25 cellular contexts compared by ENCODE assay signal in the genomic region with DNA sequence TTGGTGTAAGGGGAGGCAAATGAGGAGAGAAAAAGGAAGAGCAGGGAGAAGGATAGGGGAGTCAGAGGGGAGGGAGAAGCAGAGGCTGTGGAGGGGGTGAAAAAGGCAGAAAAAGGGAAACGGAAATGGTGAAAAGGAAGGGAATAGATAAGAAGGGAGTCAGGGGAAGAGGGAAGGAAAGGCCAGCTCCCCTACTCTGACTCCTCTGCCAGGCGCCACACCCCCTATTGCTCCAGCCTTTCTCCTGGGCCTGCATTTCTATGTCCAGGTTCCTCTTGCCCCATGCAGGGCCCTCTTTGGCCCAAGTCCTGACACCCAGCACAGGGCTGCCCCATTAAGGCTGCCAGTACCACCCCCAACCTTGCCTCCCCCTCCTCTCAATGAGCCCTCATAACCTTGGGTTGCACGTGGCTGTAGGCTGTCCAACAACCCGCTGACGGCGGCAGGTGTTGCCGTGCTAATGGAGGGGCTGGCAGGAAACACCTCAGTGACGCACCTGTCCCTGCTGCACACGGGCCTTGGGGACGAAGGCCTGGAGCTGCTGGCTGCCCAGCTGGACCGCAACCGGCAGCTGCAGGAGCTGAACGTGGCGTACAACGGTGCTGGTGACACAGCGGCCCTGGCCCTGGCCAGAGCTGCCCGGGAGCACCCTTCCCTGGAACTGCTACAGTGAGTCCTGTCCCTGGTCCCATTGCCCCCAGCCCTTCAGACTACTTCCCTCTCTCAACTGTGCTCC. TPM values are rescaled to one million over a fixed set of nuclear protein-coding genes. Genes with fewer than 3 reads are reported as not detected.
DNase-seq lines count a peak whose midpoint lies in the region; ATAC-seq, FAIRE-seq and TF ChIP-seq lines count a peak whose summit lies in the region.
"Had no signal": no experiment of that assay in that cellular context is flagged by ENCODE, and none has a peak within 500 bp of the region (broad histone marks: within the 10 kb centered on the region; RNA-seq: fewer than 3 reads in every experiment).

No MANE protein-coding gene starts in this region.

- in situ Hi-C loops in KBM-7 (cut with MboI; ENCODE audit: low pct_unique_long_range_greater_than_20kb, low sequenced_read_pairs) (no loop called here), K562 (cut with MboI) (no loop called here)

- H3K9me3 ChIP-seq in K562 (replicated peaks; ENCODE audit: control insufficient read depth, insufficient read depth, low read depth, low read length) = no peaks in the 10 kb centered on the region
- H3K9me3 ChIP-seq: adrenal gland, tibial artery had no signal

- TF ChIP-seq EP300 in K562 (IDR thresholded peaks at IDR 0.05; ENCODE audit: low read length) = no peak

- H3K9me1 ChIP-seq in K562 (ENCODE audit: control insufficient read depth, insufficient read depth, low read length) = no peaks in the 10 kb centered on the region

- intact Hi-C loops in K562 (cut with micrococcal nuclease) = no loop called here

- H2AFZ ChIP-seq in K562 (ENCODE audit: low read depth, low read length) = peak overlapping the region; percentile 65; the same call in 1 of the 2 replicates
- H2AFZ ChIP-seq: GM23248, neural progenitor cell had no signal

- WGBS in K562 (ENCODE audit: insufficient coverage, low coverage, missing lambda C conversion rate) = 59% methylated on average over 11 of the region's 17 CpGs

- H3K27ac ChIP-seq in K562 (ENCODE audit: extremely low read depth, low read depth, low read length) = peak overlapping the region; percentile 22; the same call in 1 of the 3 replicates
- H3K27ac ChIP-seq: adrenal gland, GM23248, neural progenitor cell, tibial artery had no signal

- H3K4me1 Mint-ChIP-seq in naive thymus-derived CD8-positive, alpha-beta T cell = peaks cover 4 to 14% (median 8%) of the 10 kb centered on the region in 4 donors

- CTCF ChIA-PET in K562 (lab: Yijun Ruan, JAX; ENCODE audit: low intra/inter-chr PET ratio) = no interaction called here

- peaks cover 0 to 5% of the 10 kb centered on the region in 2 experiments; a peak in 1 of 5 replicates for H3K27me3 ChIP-seq in K562 (ENCODE audit: control insufficient read depth in 2 of 2, insufficient read depth in 2 of 2, low read length in 2 of 2)
- H3K27me3 ChIP-seq: adrenal gland, neural progenitor cell, tibial artery had no signal

- no peaks in the 10 kb centered on the region for H3K79me2 ChIP-seq in K562 (ENCODE audit: control insufficient read depth, insufficient read depth, low read length)

- H3K9ac ChIP-seq in K562 (ENCODE audit: insufficient read depth in 1 of 2, low read depth in 2 of 2, low read length in 2 of 2) = peak overlapping the region in 1 of 2 experiments; percentile 76; a peak in 1 of 4 replicates
- H3K9ac ChIP-seq: GM23248, neural progenitor cell had no signal

- H3K4me2 ChIP-seq in K562 (ENCODE audit: insufficient read depth, low read length) = peak overlapping the region; percentile 14; the same call in 1 of the 2 replicates
- H3K4me2 ChIP-seq: neural progenitor cell had no signal

- peak; percentile 2 to 5 for DNase-seq in AML-193 (lab: John Stamatoyannopoulos, UW)
- DNase-seq in KBM-7 = peak; percentile 15
- DNase-seq in NCI-H69 (lab: John Stamatoyannopoulos, UW) = peak; percentile 60
- peak in 2 of 4 experiments; percentile 32 to 43 for DNase-seq in K562 (ENCODE audit: extremely low read depth in 1 of 4, low spot score in 3 of 4)
- DNase-seq in HuH-7.5 (ENCODE audit: low spot score) = no peak
- no peak for DNase-seq in AG08395 (ENCODE audit: low spot score)
- DNase-seq in naive thymus-derived CD8-positive, alpha-beta T cell = no peak
- DNase-seq: activated CD4-positive, alpha-beta T cell treated with anti-CD3 and anti-CD28 coated beads for 36 hours; activated CD8-positive, alpha-beta memory T cell treated with anti-CD3 and anti-CD28 coated beads, Interleukin-2, amount 50 U/mL, for 48 hours; activated effector memory CD4-positive, alpha-beta T cell treated with anti-CD3 and anti-CD28 coated beads, Interleukin-2, amount 50 U/mL, for 16 hours; adrenal gland; CD4-positive, alpha-beta memory T cell; dermis blood vessel endothelial cell; DND-41; foreskin melanocyte; GM23248; kidney glomerular epithelial cell; MM.1S; retina; stimulated activated CD4-positive, alpha-beta T cell treated with anti-CD3 and anti-CD28 coated beads, Interleukin-15, amount 100 ng/mL, for 24 hours; stimulated activated naive B cell treated with anti-CD40 and anti-IgM and Interleukin-4, amounts not matched to agents 10 μg/mL and 1 μg/mL and 100 μg/mL, for 72 hours; tibial artery had no signal

- no peak overlapping the region for H3K27ac Mint-ChIP-seq in naive thymus-derived CD8-positive, alpha-beta T cell
- H3K27ac Mint-ChIP-seq: activated CD4-positive, alpha-beta T cell treated with anti-CD3 and anti-CD28 coated beads for 36 hours; mesothelial cell of epicardium; neural progenitor cell; stimulated activated naive B cell treated with anti-CD40 and anti-IgM and Interleukin-4, amounts not matched to agents 10 μg/mL and 1 μg/mL and 100 μg/mL, for 72 hours had no signal

- POLR2A ChIA-PET in K562 (lab: Yijun Ruan, JAX) = interaction anchor here (0.6 to 1.9 kb wide), 4 partner anchors 8 to 71 kb away, joined by 3 to 5 read pairs (median 4); no protein-coding TSS in a partner anchor
- POLR2A ChIA-PET in naive thymus-derived CD8-positive, alpha-beta T cell (lab: Charles Lee) = interaction anchor here (1.0 kb wide), 1 partner anchor 15 kb away, joined by 4 read pairs; no protein-coding TSS in a partner anchor

- no peaks in the 10 kb centered on the region for H3K9me3 Mint-ChIP-seq in naive thymus-derived CD8-positive, alpha-beta T cell
- H3K9me3 Mint-ChIP-seq: mesothelial cell of epicardium, neural progenitor cell had no signal

- H3K4me1 ChIP-seq in K562 (replicated peaks in 1 of 2; ENCODE audit: control insufficient read depth in 2 of 2, insufficient read depth in 2 of 2, low read length in 2 of 2) = peaks cover 17 to 31% of the 10 kb centered on the region in 2 experiments
- H3K4me1 ChIP-seq: neural progenitor cell, tibial artery had no signal

- no peaks in the 10 kb centered on the region for H4K20me1 ChIP-seq in K562 (replicated peaks; ENCODE audit: control insufficient read depth, insufficient read depth, low read length)

- TF ChIP-seq POLR2A in K562 (conservative IDR thresholded peaks at IDR 0.05) = no peak

- H3K4me3 Mint-ChIP-seq in naive thymus-derived CD8-positive, alpha-beta T cell = no peak overlapping the region
- H3K4me3 Mint-ChIP-seq: activated CD4-positive, alpha-beta T cell treated with anti-CD3 and anti-CD28 coated beads for 36 hours; CD4-positive, alpha-beta memory T cell; mesothelial cell of epicardium; neural progenitor cell; stimulated activated naive B cell treated with anti-CD40 and anti-IgM and Interleukin-4, amounts not matched to agents 10 μg/mL and 1 μg/mL and 100 μg/mL, for 72 hours had no signal

- H3K36me3 ChIP-seq in K562 (ENCODE audit: control insufficient read depth, insufficient read depth, low read length) = no peaks in the 10 kb centered on the region
- H3K36me3 ChIP-seq: neural progenitor cell had no signal

- no peak for TF ChIP-seq RAD21 in K562 (CRISPR knock-in tag; conservative IDR thresholded peaks at IDR 0.05 in 1 of 2, IDR thresholded peaks at IDR 0.05 in 1 of 2)

- no peak for FAIRE-seq in K562 (lab: Jason Lieb, UNC)

- no peak for TF ChIP-seq CTCF in K562 (IDR thresholded peaks at IDR 0.05 in 2 of 3, conservative IDR thresholded peaks at IDR 0.05 in 1 of 3; ENCODE audit: insufficient read depth in 2 of 3, low read depth in 1 of 3, low read length in 3 of 3)

- peaks cover 0 to 10% (median 0%) of the 10 kb centered on the region in 3 donors for H3K36me3 Mint-ChIP-seq in naive thymus-derived CD8-positive, alpha-beta T cell
- H3K36me3 Mint-ChIP-seq: neural progenitor cell had no signal

- no TSS peak for BruUV-seq in K562 (replicated peaks; lab: Mats Ljungman, UMichigan)

- H3K4me3 ChIP-seq in K562 = no peak overlapping the region
- H3K4me3 ChIP-seq: adrenal gland, GM23248, neural progenitor cell, tibial artery had no signal

- peak; percentile 57 for ATAC-seq in K562
- ATAC-seq in GM18502 (IDR thresholded peaks at IDR 0.05; ENCODE audit: poor library complexity, unreplicated experiment) = no peak
- no peak for ATAC-seq in naive thymus-derived CD8-positive, alpha-beta T cell
- ATAC-seq: activated CD4-positive, alpha-beta T cell treated with anti-CD3 and anti-CD28 coated beads for 36 hours; stimulated activated naive B cell treated with anti-CD40 and anti-IgM and Interleukin-4, amounts not matched to agents 10 μg/mL and 1 μg/mL and 100 μg/mL, for 72 hours had no signal

- H3K27me3 Mint-ChIP-seq in naive thymus-derived CD8-positive, alpha-beta T cell = peaks cover 0 to 4% (median 0%) of the 10 kb centered on the region in 5 donors
- H3K27me3 Mint-ChIP-seq: activated CD4-positive, alpha-beta T cell treated with anti-CD3 and anti-CD28 coated beads for 36 hours; CD4-positive, alpha-beta memory T cell had no signal

RNA-seq across cellular contexts. Expression of gene NHERF4, which starts 3.4 kb away (rescaled TPM):
- not detected in 2 replicates for total RNA-seq in K562 (2011; cell fraction: chromatin; rRNA removed; ENCODE audit: low replicate concordance)
- total RNA-seq in K562 (2011; cell fraction: nucleolus; rRNA removed) = not detected in 2 replicates
- total RNA-seq in K562 (2011; cell fraction: nucleoplasm; rRNA removed) = not detected in 2 replicates
- total RNA-seq in K562 (2014; rRNA removed) (not detected in 2 replicates), K562 (2014; rRNA removed; fragmentation: Illumina TruSeq; extraction: Trizol) (not detected in 2 replicates), K562 (2015; rRNA removed; fragmentation: Illumina TruSeq; extraction: Trizol) (not detected in 2 replicates), K562 (2021) (not detected in 2 replicates)
- polyA plus RNA-seq in K562 (2011; rRNA removed) (not detected in 2 replicates), K562 (2014; fragmentation: Illumina TruSeq; extraction: Trizol) (not detected in 2 replicates), K562 (2014; fragmentation: Nextera tagmentation; extraction: Ambion mirVana) (not detected), K562 (2014; rRNA removed) (not detected in 2 replicates)
- not detected in 2 replicates for polyA plus RNA-seq in K562 (2011; cell fraction: cytosol; rRNA removed)
- polyA plus RNA-seq in K562 (2011; cell fraction: nucleus; rRNA removed) = not detected in 2 replicates
- polyA plus RNA-seq in K562 (2012) = not detected in 2 replicates
- not detected in 2 replicates for polyA minus RNA-seq in K562 (2011; rRNA and poly(A)+ RNA removed)
- not detected in 2 replicates for polyA minus RNA-seq in K562 (2011; cell fraction: cytosol; rRNA and poly(A)+ RNA removed)
- polyA minus RNA-seq in K562 (2011; cell fraction: nucleus; rRNA and poly(A)+ RNA removed) = not detected in 2 replicates
- under 1 TPM; 0.42 to 0.55 TPM for total RNA-seq in naive thymus-derived CD8-positive, alpha-beta T cell
- not detected for polyA plus RNA-seq in naive thymus-derived CD8-positive, alpha-beta T cell
- total RNA-seq: dermis blood vessel endothelial cell, GM23248 had no signal
- polyA plus RNA-seq: CD4-positive, alpha-beta memory T cell; GM23248 had no signal

RNA-seq across cellular contexts. Expression of gene NLRX1, which starts 13.3 kb away (rescaled TPM):
- total RNA-seq in K562 (2011; cell fraction: chromatin; rRNA removed; ENCODE audit: low replicate concordance) = 0.86 and 3.6 TPM in 2 replicates
- 1.8 and 3.5 TPM in 2 replicates for total RNA-seq in K562 (2011; cell fraction: nucleolus; rRNA removed)
- total RNA-seq in K562 (2011; cell fraction: nucleoplasm; rRNA removed) = 1.1 and 1.3 TPM in 2 replicates
- total RNA-seq in K562 (2014; rRNA removed) (1.3 and 1.4 TPM in 2 replicates), K562 (2014; rRNA removed; fragmentation: Illumina TruSeq; extraction: Trizol) (0.19 and 0.22 TPM in 2 replicates), K562 (2015; rRNA removed; fragmentation: Illumina TruSeq; extraction: Trizol) (0.34 and 0.69 TPM in 2 replicates), K562 (2021) (2.1 and 2.3 TPM in 2 replicates)
- polyA plus RNA-seq in K562 (2011; rRNA removed) (0.55 and 1.4 TPM in 2 replicates), K562 (2014; fragmentation: Illumina TruSeq; extraction: Trizol) (0.49 and 1.1 TPM in 2 replicates), K562 (2014; fragmentation: Nextera tagmentation; extraction: Ambion mirVana) (under 1 TPM; 0.04 to 0.06 TPM), K562 (2014; rRNA removed) (1.1 and 2.1 TPM in 2 replicates)
- 0.81 and 4.1 TPM in 2 replicates for polyA plus RNA-seq in K562 (2011; cell fraction: cytosol; rRNA removed)
- 0.76 and 5.1 TPM in 2 replicates for polyA plus RNA-seq in K562 (2011; cell fraction: nucleus; rRNA removed)
- polyA plus RNA-seq in K562 (2012) = 1.0 and 2.3 TPM in 2 replicates
- 0.27 and 1.2 TPM in 2 replicates for polyA minus RNA-seq in K562 (2011; rRNA and poly(A)+ RNA removed)
- polyA minus RNA-seq in K562 (2011; cell fraction: cytosol; rRNA and poly(A)+ RNA removed) = 1.4 and 3.4 TPM in 2 replicates
- 0.67 and 2.3 TPM in 2 replicates for polyA minus RNA-seq in K562 (2011; cell fraction: nucleus; rRNA and poly(A)+ RNA removed)
- total RNA-seq in naive thymus-derived CD8-positive, alpha-beta T cell = 10 to 100 TPM; 10.3 to 10.5 TPM
- polyA plus RNA-seq in naive thymus-derived CD8-positive, alpha-beta T cell = 10 to 100 TPM in 1 of 3 donors, 1 to 10 TPM in 2; 4.0 to 10.9 (median 7.1) TPM

RNA-seq across cellular contexts. Expression of gene CBL, which starts 24.3 kb away (rescaled TPM):
- total RNA-seq in K562 (2011; cell fraction: chromatin; rRNA removed; ENCODE audit: low replicate concordance) = 15.7 and 23.8 TPM in 2 replicates
- 8.8 and 10.0 TPM in 2 replicates for total RNA-seq in K562 (2011; cell fraction: nucleolus; rRNA removed)
- 17.2 and 25.5 TPM in 2 replicates for total RNA-seq in K562 (2011; cell fraction: nucleoplasm; rRNA removed)
- total RNA-seq in K562 (2014; rRNA removed) = 5.9 and 6.4 TPM in 2 replicates
- total RNA-seq in K562 (2014; rRNA removed; fragmentation: Illumina TruSeq; extraction: Trizol) = 9.9 and 12.1 TPM in 2 replicates
- 7.6 and 8.2 TPM in 2 replicates for total RNA-seq in K562 (2015; rRNA removed; fragmentation: Illumina TruSeq; extraction: Trizol)
- 21.9 and 24.9 TPM in 2 replicates for total RNA-seq in K562 (2021)
- polyA plus RNA-seq in K562 (2011; rRNA removed) = 14.4 and 15.6 TPM in 2 replicates
- polyA plus RNA-seq in K562 (2011; cell fraction: cytosol; rRNA removed) = 9.2 and 15.0 TPM in 2 replicates
- 15.6 and 18.5 TPM in 2 replicates for polyA plus RNA-seq in K562 (2011; cell fraction: nucleus; rRNA removed)
- polyA plus RNA-seq in K562 (2012) = 9.6 and 11.7 TPM in 2 replicates
- 17.6 and 18.8 TPM in 2 replicates for polyA plus RNA-seq in K562 (2014; fragmentation: Illumina TruSeq; extraction: Trizol)
- polyA plus RNA-seq in K562 (2014; fragmentation: Nextera tagmentation; extraction: Ambion mirVana) = 1 to 10 TPM; 3.2 to 6.2 TPM
- 10.7 and 10.9 TPM in 2 replicates for polyA plus RNA-seq in K562 (2014; rRNA removed)
- 22.5 and 22.6 TPM in 2 replicates for polyA minus RNA-seq in K562 (2011; rRNA and poly(A)+ RNA removed)
- 15.1 and 17.8 TPM in 2 replicates for polyA minus RNA-seq in K562 (2011; cell fraction: cytosol; rRNA and poly(A)+ RNA removed)
- polyA minus RNA-seq in K562 (2011; cell fraction: nucleus; rRNA and poly(A)+ RNA removed) = 8.1 and 11.1 TPM in 2 replicates
- total RNA-seq in naive thymus-derived CD8-positive, alpha-beta T cell = 10 to 100 TPM; 46.9 to 51.6 TPM
- polyA plus RNA-seq in naive thymus-derived CD8-positive, alpha-beta T cell = 10 to 100 TPM; 11.5 to 16.1 (median 12.2) TPM

RNA-seq across cellular contexts. Expression of gene ABCG4, which starts 33.0 kb away (rescaled TPM):
- total RNA-seq in K562 (2011; cell fraction: chromatin; rRNA removed; ENCODE audit: low replicate concordance) = 0.37 and 1.3 TPM in 2 replicates
- 0.13 and 0.50 TPM in 2 replicates for total RNA-seq in K562 (2011; cell fraction: nucleolus; rRNA removed)
- total RNA-seq in K562 (2011; cell fraction: nucleoplasm; rRNA removed) = 0.66 and 0.99 TPM in 2 replicates
- total RNA-seq in K562 (2014; rRNA removed) = 0.09 TPM in 1 of 2 replicates, not detected in the other
- total RNA-seq in K562 (2014; rRNA removed; fragmentation: Illumina TruSeq; extraction: Trizol) = not detected in 2 replicates
- total RNA-seq in K562 (2015; rRNA removed; fragmentation: Illumina TruSeq; extraction: Trizol) = not detected in 2 replicates
- total RNA-seq in K562 (2021) = 0.11 and 0.13 TPM in 2 replicates
- 0.04 and 0.08 TPM in 2 replicates for polyA plus RNA-seq in K562 (2011; rRNA removed)
- 0.04 and 0.12 TPM in 2 replicates for polyA plus RNA-seq in K562 (2011; cell fraction: cytosol; rRNA removed)
- polyA plus RNA-seq in K562 (2011; cell fraction: nucleus; rRNA removed) = 0.59 and 0.63 TPM in 2 replicates
- polyA plus RNA-seq in K562 (2012) = 0.13 TPM in 1 of 2 replicates, not detected in the other
- 0.07 and 0.11 TPM in 2 replicates for polyA plus RNA-seq in K562 (2014; fragmentation: Illumina TruSeq; extraction: Trizol)
- not detected for polyA plus RNA-seq in K562 (2014; fragmentation: Nextera tagmentation; extraction: Ambion mirVana)
- 0.03 and 0.05 TPM in 2 replicates for polyA plus RNA-seq in K562 (2014; rRNA removed)
- polyA minus RNA-seq in K562 (2011; rRNA and poly(A)+ RNA removed) = 0.11 and 0.21 TPM in 2 replicates
- polyA minus RNA-seq in K562 (2011; cell fraction: cytosol; rRNA and poly(A)+ RNA removed) = not detected in 2 replicates
- 0.33 and 0.54 TPM in 2 replicates for polyA minus RNA-seq in K562 (2011; cell fraction: nucleus; rRNA and poly(A)+ RNA removed)
- total RNA-seq in naive thymus-derived CD8-positive, alpha-beta T cell = not detected
- not detected for polyA plus RNA-seq in naive thymus-derived CD8-positive, alpha-beta T cell
- total RNA-seq: activated CD4-positive, alpha-beta T cell treated with anti-CD3 and anti-CD28 coated beads for 36 hours; GM23248 had no signal
- polyA plus RNA-seq: CD4-positive, alpha-beta memory T cell had no signal

Comparison
In these comparisons a context has a peak if more than half of its experiments do, and no peak if none do; other contexts are left out.
1. DNase-seq: peak in AML-193 (2 of 2), KBM-7 (single experiment) and NCI-H69 (single experiment); none in HuH-7.5 (single experiment), AG08395 (single experiment) and naive thymus-derived CD8-positive, alpha-beta T cell (0 of 10).